Comparison of ENCODE assay signal across 13 cellular contexts in genomic region chr17:37301288-37301687, GRCh38.
DNase-seq lines count a peak whose midpoint lies in the region; ATAC-seq, FAIRE-seq and TF ChIP-seq lines count a peak whose summit lies in the region.
"Had no signal": no experiment of that assay in that cellular context is flagged by ENCODE, and none has a peak within 500 bp of the region (broad histone marks: within the 10 kb centered on the region; RNA-seq: fewer than 3 reads in every experiment).

No MANE protein-coding gene starts in this region.

- CTCF ChIA-PET in A549 (lab: Yijun Ruan, JAX), result interaction anchor here (0.5 to 2.9 kb wide), 8 partner anchors 14 to 72 kb away, joined by 3 to 8 read pairs (median 4); no protein-coding TSS in a partner anchor

- POLR2A ChIA-PET in A549 (lab: Yijun Ruan, JAX), result no interaction called here

- WGBS in A549 (ENCODE audit: missing lambda C conversion rate), result 32% methylated on average over 4 of the region's 4 CpGs

- no peak for TF ChIP-seq EP300 in A549 (IDR thresholded peaks at IDR 0.05)

- intact Hi-C loops in left lung (cut with DNase I), result no loop called here

- peaks cover 40% of the 10 kb centered on the region for H3K4me1 ChIP-seq in A549
- peaks cover 12 to 17% of the 10 kb centered on the region in 2 donors for H3K4me1 ChIP-seq in left lung
- H3K4me1 ChIP-seq: Peyer's patch had no signal

- DNase-seq in A549 (ENCODE audit: low read depth in 1 of 2, low spot score in 1 of 2), result peak; percentile 33 to 70
- DNase-seq in NCI-H510A (lab: John Stamatoyannopoulos, UW), result peak; percentile 11
- peak; percentile 65 for DNase-seq in epithelial cell of esophagus (ENCODE audit: low read depth)
- no peak for DNase-seq in left lung
- DNase-seq in NOMO-1 treated with DMSO at 0.1 percent for 48 hours (lab: John Stamatoyannopoulos, UW; ENCODE audit: unreplicated experiment), result no peak
- no peak for DNase-seq in activated T-cell treated with anti-CD3 and anti-CD28 coated beads, Interleukin-2, amount 50 U/mL, for 48 hours
- no peak for DNase-seq in SKM-1 treated with dmso at 0.1 percent for 144 hours (lab: John Stamatoyannopoulos, UW; ENCODE audit: unreplicated experiment)
- no peak for DNase-seq in foreskin fibroblast
- DNase-seq: activated CD4-positive, CD25-positive, alpha-beta regulatory T cell; activated naive CD4-positive, alpha-beta T cell; Peyer's patch had no signal

- FAIRE-seq in A549 (lab: Jason Lieb, UNC), result no peak

- H3K9me3 ChIP-seq in A549 (no peaks in the 10 kb centered on the region), left lung (no peaks in the 10 kb centered on the region)
- H3K9me3 ChIP-seq: BLaER1, esophagus muscularis mucosa, Peyer's patch had no signal

- peaks cover 0 to 15% of the 10 kb centered on the region in 2 donors for H3K36me3 ChIP-seq in left lung

- TF ChIP-seq CTCF in A549 (IDR thresholded peaks at IDR 0.05), result no peak
- no peak for TF ChIP-seq CTCF in epithelial cell of esophagus (IDR thresholded peaks at IDR 0.05; ENCODE audit: insufficient read depth, low read depth, low read length, missing control alignments)
- TF ChIP-seq CTCF in left lung (IDR thresholded peaks at IDR 0.05), result no peak
- no peak for TF ChIP-seq CTCF in foreskin fibroblast (IDR thresholded peaks at IDR 0.05; ENCODE audit: low read depth, low read length)

- no peak for TF ChIP-seq RAD21 in A549 (conservative IDR thresholded peaks at IDR 0.05 in 1 of 2, IDR thresholded peaks at IDR 0.05 in 1 of 2)

- ATAC-seq in A549 (peak; percentile 88 to 90; a peak in 5 of 6 replicates), left lung (peak; percentile 34)

- TF ChIP-seq POLR2A in A549 (IDR thresholded peaks at IDR 0.05; ENCODE audit: low read length), result no peak

- H3K27ac ChIP-seq in A549 (peak overlapping the region; percentile 16 to 44; a peak in 5 of 6 replicates), left lung (no peak overlapping the region)
- H3K27ac ChIP-seq: BLaER1, Peyer's patch had no signal

- H3K4me3 ChIP-seq in A549 (no peak overlapping the region), epithelial cell of esophagus (ENCODE audit: low read length) (no peak overlapping the region), left lung (no peak overlapping the region), foreskin fibroblast (ENCODE audit: low read depth in 1 of 2, low read length in 2 of 2) (no peak overlapping the region)
- H3K4me3 ChIP-seq: BLaER1, esophagus muscularis mucosa, Peyer's patch had no signal

- H3K4me2 ChIP-seq in A549, result peak overlapping the region; percentile 43
- H3K4me2 ChIP-seq: BLaER1 had no signal

- no peaks in the 10 kb centered on the region for H3K27me3 ChIP-seq in left lung
- H3K27me3 ChIP-seq: BLaER1, esophagus muscularis mucosa, Peyer's patch had no signal

TF ChIP-seq in A549, 52 proteins besides CTCF, POLR2A, EP300 and RAD21:
- TF ChIP-seq MAFK (IDR thresholded peaks at IDR 0.05; ENCODE audit: partially characterized antibody), result peak; percentile 87
- TF ChIP-seq HOXB5 (CRISPR knock-in tag; IDR thresholded peaks at IDR 0.05), result 0 out of 2 replicates have a peak, but pooled peaks have one; percentile 36
- TF ChIP-seq NFE2L2 (conservative IDR thresholded peaks at IDR 0.05; ENCODE audit: low read length), result peak; percentile 79
- TF ChIP-seq EHF (CRISPR knock-in tag; IDR thresholded peaks at IDR 0.05), result no peak

Comparison
In these comparisons a context has a peak if more than half of its experiments do, and no peak if none do; other contexts are left out.
1. DNase-seq: peak in A549 (2 of 2), NCI-H510A (single experiment) and epithelial cell of esophagus (single experiment); none in left lung (0 of 2), NOMO-1 treated with DMSO at 0.1 percent for 48 hours (single experiment), activated T-cell treated with anti-CD3 and anti-CD28 coated beads, Interleukin-2, amount 50 U/mL, for 48 hours (0 of 2), SKM-1 treated with dmso at 0.1 percent for 144 hours (single experiment) and foreskin fibroblast (0 of 2).
2. H3K27ac ChIP-seq: peak in A549 (2 of 2); none in left lung (0 of 2).